ENCODE assay signal across 8 cellular contexts in the genomic region with DNA sequence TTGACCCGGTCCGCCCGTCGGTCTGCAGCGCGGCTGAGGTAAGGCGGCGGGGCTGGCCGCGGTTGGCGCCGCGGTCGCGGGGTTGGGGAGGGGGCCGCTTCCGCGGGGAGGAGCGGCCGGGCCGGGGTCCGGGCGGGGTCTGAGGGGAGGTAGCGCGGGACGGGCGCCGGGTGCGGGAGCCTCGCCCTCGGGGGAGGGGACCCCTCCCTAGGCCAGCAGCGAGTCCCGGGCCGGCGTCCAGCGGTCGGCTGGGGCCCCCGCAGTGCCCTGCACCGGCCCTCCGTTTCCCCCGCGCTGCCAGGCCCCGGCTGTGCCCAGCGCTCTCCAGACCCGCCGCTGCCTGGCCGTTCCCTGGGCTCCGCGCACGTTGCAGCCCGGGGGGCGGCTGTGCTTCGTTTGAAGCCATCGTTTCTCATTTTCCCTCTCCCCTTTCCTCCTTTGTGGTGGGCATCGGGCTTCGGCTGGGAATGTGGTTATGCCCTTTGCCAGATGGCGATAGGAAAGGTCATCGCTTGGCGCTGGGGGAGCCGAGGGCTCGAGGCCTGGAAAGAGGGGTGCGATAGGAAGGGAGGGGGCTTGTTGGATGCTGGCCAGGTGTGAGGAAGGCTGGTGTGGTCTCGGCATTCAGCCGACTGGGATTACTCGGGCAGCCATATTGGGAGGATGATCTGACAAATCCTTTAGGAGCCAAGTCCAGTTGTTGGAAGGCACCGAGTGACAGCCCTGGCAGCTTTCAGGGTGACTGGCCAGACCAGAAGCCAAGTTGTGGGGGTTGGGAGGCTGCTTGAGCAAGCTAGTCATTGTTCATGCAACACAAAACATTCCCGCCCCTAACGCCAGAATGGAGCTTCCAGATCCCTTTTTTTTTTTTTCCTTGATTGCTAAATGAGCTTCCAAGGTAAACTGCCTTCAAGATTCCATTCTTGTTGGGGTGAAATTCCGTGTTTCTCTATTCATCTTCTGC. TPM values are rescaled to one million over a fixed set of nuclear protein-coding genes. Genes with fewer than 3 reads are reported as not detected.
DNase-seq lines count a peak whose midpoint lies in the region; ATAC-seq and TF ChIP-seq lines count a peak whose summit lies in the region.

No MANE protein-coding gene starts in this region.

- peak overlapping the region; percentile 76 for H3K4me3 Mint-ChIP-seq in activated B cell treated with CpG ODN at 0.5 μM for 24 hours

- no peaks in the 10 kb centered on the region for H3K9me3 ChIP-seq in left lung

- H3K4me1 Mint-ChIP-seq in activated B cell treated with CpG ODN at 0.5 μM for 24 hours, result peaks cover 30% of the 10 kb centered on the region

- no peak for ATAC-seq in activated B cell treated with CpG ODN at 0.5 μM for 24 hours (ENCODE audit: low read depth)
- ATAC-seq in left lung, result peak; percentile 62
- no peak for ATAC-seq in HG03175 (IDR thresholded peaks at IDR 0.05; ENCODE audit: unreplicated experiment)

- no peaks in the 10 kb centered on the region for H3K27me3 Mint-ChIP-seq in activated B cell treated with CpG ODN at 0.5 μM for 24 hours

- no peaks in the 10 kb centered on the region for H3K36me3 ChIP-seq in left lung

- H3K4me3 ChIP-seq in left lung, result peak overlapping the region; percentile 81 to 89

- H3K9me3 Mint-ChIP-seq in activated B cell treated with CpG ODN at 0.5 μM for 24 hours, result no peaks in the 10 kb centered on the region

- H3K36me3 Mint-ChIP-seq in activated B cell treated with CpG ODN at 0.5 μM for 24 hours (ENCODE audit: low read depth), result no peaks in the 10 kb centered on the region

- intact Hi-C loops in activated B cell treated with CpG ODN at 0.5 μM for 24 hours (cut with micrococcal nuclease), result loop anchor here (1.0 to 5.0 kb wide), 6 partner anchors 116 to 482 kb away; partner anchors contain the start of genes CTNNBIP1, LZIC and NMNAT1
- intact Hi-C loops in left lung (cut with DNase I), result no loop called here

- DNase-seq in DMS53 treated with DMSO at 0.1 percent for 48 hours (lab: John Stamatoyannopoulos, UW; ENCODE audit: unreplicated experiment) (peak; percentile 22), GOT3 (lab: John Stamatoyannopoulos, UW) (peak; percentile 52), NCI-H1092 (lab: John Stamatoyannopoulos, UW) (peak; percentile 71), activated B cell treated with CpG ODN at 0.5 μM for 24 hours (peak; percentile 20), ecto neural progenitor cell (ENCODE audit: low spot score) (peak; percentile 72), left lung (peak; percentile 89 to 93)
- peak; percentile 4 for DNase-seq in stimulated activated CD4-positive, alpha-beta T cell treated with anti-CD3 and anti-CD28 coated beads, Interleukin-4, amount 100 ng/mL, for 1 hour

- H3K27ac ChIP-seq in left lung, result peak overlapping the region; percentile 99

- TF ChIP-seq CTCF in activated B cell treated with CpG ODN at 0.5 μM for 24 hours (IDR thresholded peaks at IDR 0.05) (no peak), left lung (IDR thresholded peaks at IDR 0.05) (no peak)

- H3K4me1 ChIP-seq in left lung, result peaks cover 22 to 54% of the 10 kb centered on the region in 2 donors

- no peak overlapping the region for H3K27ac Mint-ChIP-seq in activated B cell treated with CpG ODN at 0.5 μM for 24 hours

- POLR2A ChIA-PET in activated B cell treated with CpG ODN at 0.5 μM for 24 hours (lab: Charles Lee), result interaction anchor here (0.9 to 1.2 kb wide), 2 partner anchors 219 to 300 kb away, joined by 3 to 5 read pairs; partner anchors contain the start of gene CENPS

- H3K27me3 ChIP-seq in left lung, result no peaks in the 10 kb centered on the region

- CTCF ChIA-PET in activated B cell treated with CpG ODN at 0.5 μM for 24 hours (lab: Charles Lee), result interaction anchor here (0.6 to 2.2 kb wide), 15 partner anchors 7 to 284 kb away, joined by 3 to 20 read pairs (median 3); partner anchors contain the start of genes CENPS and PGD

RNA-seq across cellular contexts. Expression of gene KIF1B, which starts 0.8 kb away (rescaled TPM):
- 5.9 and 7.2 TPM in 2 replicates for total RNA-seq in activated B cell treated with CpG ODN at 0.5 μM for 24 hours
- total RNA-seq in left lung, result 10 to 100 TPM; 45.0 to 46.7 TPM

Comparison
In these comparisons a context has a peak if more than half of its experiments do, and no peak if none do; other contexts are left out.
1. DNase-seq: peak in every context shown above with its lines; median percentile 91 in left lung; 72 in ecto neural progenitor cell; 71 in NCI-H1092; 52 in GOT3; 22 in DMS53 treated with DMSO at 0.1 percent for 48 hours; 20 in activated B cell treated with CpG ODN at 0.5 μM for 24 hours; 4 in stimulated activated CD4-positive, alpha-beta T cell treated with anti-CD3 and anti-CD28 coated beads, Interleukin-4, amount 100 ng/mL, for 1 hour.